Comparison of ENCODE assay signal across 20 cellular contexts in the genomic region with DNA sequence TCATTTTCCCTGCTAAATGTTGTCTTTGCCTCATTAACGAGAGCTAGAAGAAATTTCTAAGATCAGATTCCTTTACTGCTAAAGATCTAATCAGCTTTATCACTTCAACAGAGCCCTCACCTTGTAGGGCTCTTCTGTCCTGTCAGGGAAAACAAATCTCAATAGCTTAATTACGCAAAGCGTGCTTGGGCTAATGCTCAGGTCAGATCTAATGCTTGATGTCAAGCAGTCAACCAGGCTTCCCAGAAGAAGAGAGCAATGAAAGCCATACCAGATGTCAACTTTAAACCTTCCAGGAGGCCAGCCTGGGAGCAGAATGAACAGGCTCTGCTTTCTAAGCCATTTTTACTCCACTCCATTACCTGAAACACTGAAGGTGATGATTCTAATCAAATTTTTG.
A peak's percentile ranks its signal among the peaks of the same experiment; 100 is the strongest.
DNase-seq lines count a peak whose midpoint lies in the region; ATAC-seq, FAIRE-seq and TF ChIP-seq lines count a peak whose summit lies in the region.
"Had no signal": no experiment of that assay in that cellular context is flagged by ENCODE, and none has a peak within 500 bp of the region (broad histone marks: within the 10 kb centered on the region; RNA-seq: fewer than 3 reads in every experiment).

No MANE protein-coding gene starts in this region.

- DNase-seq in DMS 273 (lab: John Stamatoyannopoulos, UW; ENCODE audit: unreplicated experiment), result peak; percentile 43
- DNase-seq in DMS 273 treated with DMSO at 0.1 percent for 48 hours (lab: John Stamatoyannopoulos, UW), result no peak
- peak; percentile 84 for DNase-seq in NCI-H69 (lab: John Stamatoyannopoulos, UW)
- peak; percentile 41 for DNase-seq in fibroblast of villous mesenchyme (ENCODE audit: low read depth)
- DNase-seq in retina, result peak; percentile 14
- DNase-seq in head of caudate nucleus, result no peak
- no peak for DNase-seq in HTR-8/SVneo (ENCODE audit: insufficient read length, low spot score)
- DNase-seq: BE2C; CD4-positive, alpha-beta T cell; DMS79 treated with DMSO at 0.1 percent for 48 hours; KG1; NCI-H1436; NCI-H2081 treated with DMSO at 0.1 percent for 48 hours; NCI-H226; NCI-H526 treated with DMSO at 0.1 percent for 48 hours; OCI-M1; SIG-M5 had no signal

- FAIRE-seq in HTR-8/SVneo (lab: Jason Lieb, UNC), result no peak
- FAIRE-seq: G401.6 had no signal

- ATAC-seq in HG02981 (IDR thresholded peaks at IDR 0.05; ENCODE audit: unreplicated experiment), result no peak

- H3K4me3 ChIP-seq in fibroblast of villous mesenchyme (ENCODE audit: low read depth, low read length), result no peak overlapping the region
- H3K4me3 ChIP-seq: HAP-1 had no signal

- intact Hi-C loops in head of caudate nucleus (cut with DNase I), result no loop called here

- no peak for TF ChIP-seq CTCF in fibroblast of villous mesenchyme (IDR thresholded peaks at IDR 0.05; ENCODE audit: insufficient read depth, low read depth, low read length)

Comparison
In these comparisons a context has a peak if more than half of its experiments do, and no peak if none do; other contexts are left out.
1. DNase-seq: peak in DMS 273 (single experiment), NCI-H69 (single experiment), fibroblast of villous mesenchyme (single experiment) and retina (single experiment); none in DMS 273 treated with DMSO at 0.1 percent for 48 hours (single experiment), head of caudate nucleus (0 of 42) and HTR-8/SVneo (single experiment).